30 cellular contexts compared by ENCODE assay signal in genomic region chr11:45596571-45596970, GRCh38.
"Had no signal": no experiment of that assay in that cellular context is flagged by ENCODE, and none has a peak within 500 bp of the region (broad histone marks: within the 10 kb centered on the region; RNA-seq: fewer than 3 reads in every experiment).

No MANE protein-coding gene starts in this region.

- H3K9ac ChIP-seq: parathyroid adenoma had no signal

- ATAC-seq: naive thymus-derived CD8-positive, alpha-beta T cell; natural killer cell treated with Interleukin-12 subunit alpha and Interleukin-12 subunit beta and Interleukin-15 and Interleukin-18, amount 100 ng/mL, for 72 hours; psoas muscle; right cardiac atrium; right lobe of liver; stimulated activated effector memory CD8-positive, alpha-beta T cell treated with anti-CD3 and anti-CD28 coated beads, Interleukin-12 subunit alpha, Interleukin-12 subunit beta, amount 100 ng/mL, for 72 hours; stimulated activated naive B cell treated with anti-CD40 and anti-IgM and Interleukin-4, amounts not matched to agents 10 μg/mL and 1 μg/mL and 100 μg/mL, for 72 hours; stimulated activated naive CD8-positive, alpha-beta T cell treated with anti-CD3 and anti-CD28 coated beads, Interleukin-15, amount 100 ng/mL, for 72 hours; stimulated activated naive CD8-positive, alpha-beta T cell treated with anti-CD3 and anti-CD28 coated beads, Interleukin-15, Interleukin-2, amounts not matched to agents 100 U/mL and 50 U/mL, for 24 hours; upper lobe of right lung had no signal

- H3K27me3 ChIP-seq: ovary, right lobe of liver, testis, transverse colon, uterus had no signal

- H3K27ac Mint-ChIP-seq: naive B cell; naive thymus-derived CD8-positive, alpha-beta T cell; natural killer cell treated with Interleukin-12 subunit alpha and Interleukin-12 subunit beta and Interleukin-15 and Interleukin-18, amount 100 ng/mL, for 72 hours; nephron progenitor cell; progenitor cell of endocrine pancreas; stimulated activated effector memory CD8-positive, alpha-beta T cell treated with anti-CD3 and anti-CD28 coated beads, Interleukin-12 subunit alpha, Interleukin-12 subunit beta, amount 100 ng/mL, for 72 hours; stimulated activated naive B cell treated with anti-CD40 and anti-IgM and Interleukin-4, amounts not matched to agents 10 μg/mL and 1 μg/mL and 100 μg/mL, for 72 hours; stimulated activated naive CD8-positive, alpha-beta T cell treated with anti-CD3 and anti-CD28 coated beads, Interleukin-15, amount 100 ng/mL, for 72 hours; type B pancreatic cell had no signal

- H3K4me3 Mint-ChIP-seq: naive B cell; naive thymus-derived CD8-positive, alpha-beta T cell; natural killer cell treated with Interleukin-12 subunit alpha and Interleukin-12 subunit beta and Interleukin-15 and Interleukin-18, amount 100 ng/mL, for 72 hours; nephron progenitor cell; neural crest cell; stimulated activated effector memory CD8-positive, alpha-beta T cell treated with anti-CD3 and anti-CD28 coated beads, Interleukin-12 subunit alpha, Interleukin-12 subunit beta, amount 100 ng/mL, for 72 hours; stimulated activated naive B cell treated with anti-CD40 and anti-IgM and Interleukin-4, amounts not matched to agents 10 μg/mL and 1 μg/mL and 100 μg/mL, for 72 hours; stimulated activated naive CD8-positive, alpha-beta T cell treated with anti-CD3 and anti-CD28 coated beads, Interleukin-15, amount 100 ng/mL, for 72 hours; type B pancreatic cell had no signal

- H3K4me1 Mint-ChIP-seq: naive B cell; naive thymus-derived CD8-positive, alpha-beta T cell; nephron progenitor cell; neural crest cell; stimulated activated effector memory CD8-positive, alpha-beta T cell treated with anti-CD3 and anti-CD28 coated beads, Interleukin-12 subunit alpha, Interleukin-12 subunit beta, amount 100 ng/mL, for 72 hours; stimulated activated naive B cell treated with anti-CD40 and anti-IgM and Interleukin-4, amounts not matched to agents 10 μg/mL and 1 μg/mL and 100 μg/mL, for 72 hours; stimulated activated naive CD8-positive, alpha-beta T cell treated with anti-CD3 and anti-CD28 coated beads, Interleukin-15, amount 100 ng/mL, for 72 hours had no signal

- DNase-seq: naive B cell; naive thymus-derived CD8-positive, alpha-beta T cell; nephron progenitor cell; occipital lobe; ovary; posterior cingulate gyrus; psoas muscle; right cardiac atrium; right lobe of liver; small intestine; stimulated activated CD4-positive, alpha-beta T cell treated with anti-CD3 and anti-CD28 coated beads, Interleukin-15, amount 100 ng/mL, for 24 hours; stimulated activated CD4-positive, alpha-beta T cell treated with anti-CD3 and anti-CD28 coated beads, Interleukin-2, amount 100 ng/mL, for 24 hours; stimulated activated CD4-positive, alpha-beta T cell treated with anti-CD3 and anti-CD28 coated beads, Interleukin-2, amount 100 ng/mL, for 48 hours; stimulated activated CD4-positive, alpha-beta T cell treated with anti-CD3 and anti-CD28 coated beads, Interleukin-4, amount 100 ng/mL, for 24 hours; stimulated activated naive B cell treated with anti-CD40 and anti-IgM and Interleukin-4, amounts not matched to agents 10 μg/mL and 1 μg/mL and 100 μg/mL, for 72 hours; stimulated activated naive CD8-positive, alpha-beta T cell treated with anti-CD3 and anti-CD28 coated beads, Interleukin-15, amount 100 ng/mL, for 72 hours; stimulated activated naive CD8-positive, alpha-beta T cell treated with anti-CD3 and anti-CD28 coated beads, Interleukin-15, Interleukin-2, amounts not matched to agents 100 U/mL and 50 U/mL, for 24 hours; substantia nigra; testis; tibial artery; transverse colon; upper lobe of right lung; uterus had no signal

- H3K9me3 ChIP-seq: ovary, psoas muscle, right lobe of liver, suprapubic skin, testis, transverse colon, upper lobe of right lung, uterus had no signal

- H3K36me3 Mint-ChIP-seq: naive B cell; naive thymus-derived CD8-positive, alpha-beta T cell; natural killer cell treated with Interleukin-12 subunit alpha and Interleukin-12 subunit beta and Interleukin-15 and Interleukin-18, amount 100 ng/mL, for 72 hours; stimulated activated effector memory CD8-positive, alpha-beta T cell treated with anti-CD3 and anti-CD28 coated beads, Interleukin-12 subunit alpha, Interleukin-12 subunit beta, amount 100 ng/mL, for 72 hours; stimulated activated naive B cell treated with anti-CD40 and anti-IgM and Interleukin-4, amounts not matched to agents 10 μg/mL and 1 μg/mL and 100 μg/mL, for 72 hours; type B pancreatic cell had no signal

- H3K27ac ChIP-seq: ovary, parathyroid adenoma, psoas muscle, right lobe of liver, suprapubic skin, testis, tibial artery, transverse colon, upper lobe of right lung, uterus had no signal

- H3K36me3 ChIP-seq: ovary, right lobe of liver, suprapubic skin, tibial artery, transverse colon, upper lobe of right lung, uterus had no signal

- H3K4me3 ChIP-seq: ovary, psoas muscle, right lobe of liver, suprapubic skin, testis, tibial artery, transverse colon, upper lobe of right lung, uterus had no signal

- H3K9me3 Mint-ChIP-seq: natural killer cell treated with Interleukin-12 subunit alpha and Interleukin-12 subunit beta and Interleukin-15 and Interleukin-18, amount 100 ng/mL, for 72 hours; nephron progenitor cell; neural crest cell; type B pancreatic cell had no signal

- H3K4me1 ChIP-seq: parathyroid adenoma, psoas muscle, right lobe of liver, suprapubic skin, testis, transverse colon, upper lobe of right lung, uterus had no signal
